ENCODE assay signal across 9 cellular contexts in the genomic region with DNA sequence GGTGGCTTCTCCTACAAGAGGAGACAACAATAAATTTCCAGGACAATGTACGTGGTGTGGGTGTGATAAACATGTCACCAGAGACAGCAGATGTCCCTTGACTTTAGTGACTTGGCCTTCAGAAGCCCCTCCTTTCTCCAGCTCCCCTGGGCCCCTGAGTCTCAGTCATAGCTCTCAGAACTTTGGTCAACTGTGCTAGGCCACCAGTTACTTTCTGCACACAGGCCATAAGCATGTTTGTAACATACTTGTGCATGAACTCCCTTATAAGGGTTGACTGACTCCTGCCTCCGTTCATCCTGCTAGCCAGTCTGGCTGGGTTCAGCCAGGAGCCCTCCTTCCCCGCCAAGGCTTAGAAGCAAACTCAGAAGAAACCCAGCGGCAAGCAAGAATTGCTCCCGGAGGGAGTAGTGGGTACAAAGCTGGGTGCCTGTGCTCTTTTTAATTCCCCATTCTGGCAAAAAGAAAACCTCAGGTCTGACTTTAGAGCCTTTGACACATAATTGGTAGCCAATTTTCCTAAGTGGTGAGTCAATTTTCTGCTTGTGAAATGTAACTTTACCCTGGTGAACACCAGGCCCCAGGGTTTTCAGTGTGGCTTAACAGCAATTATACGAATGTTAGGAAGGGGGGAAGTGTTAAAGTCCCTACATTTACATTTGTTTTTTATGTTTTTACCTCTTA. TPM values are rescaled to one million over a fixed set of nuclear protein-coding genes. Genes with fewer than 3 reads are reported as not detected.
DNase-seq lines count a peak whose midpoint lies in the region; ATAC-seq and TF ChIP-seq lines count a peak whose summit lies in the region.
"Had no signal": no experiment of that assay in that cellular context is flagged by ENCODE, and none has a peak within 500 bp of the region (broad histone marks: within the 10 kb centered on the region; RNA-seq: fewer than 3 reads in every experiment).

No MANE protein-coding gene starts in this region.

- no peak for TF ChIP-seq EP300 in upper lobe of left lung (IDR thresholded peaks at IDR 0.05)

- intact Hi-C loops in activated T-helper 2 cell treated with anti-CD3 and anti-CD28 coated beads, Interferon-gamma antibody, Interleukin-2, Interleukin-4, amounts not matched to agents 10 μg/mL and 5 μg/mL and 100 μg/mL, durations not matched to agents 14 hours and 24 hours and 36 hours (cut with micrococcal nuclease) = loop anchor here (2.0 kb wide), 1 partner anchor 54 kb away; no protein-coding TSS in a partner anchor

- no peaks in the 10 kb centered on the region for H3K9me3 Mint-ChIP-seq in activated T-helper 2 cell treated with anti-CD3 and anti-CD28 coated beads, Interferon-gamma antibody, Interleukin-2, Interleukin-4, amounts not matched to agents 10 μg/mL and 5 μg/mL and 100 μg/mL, durations not matched to agents 14 hours and 24 hours and 36 hours

- no peak for TF ChIP-seq POLR2A in upper lobe of left lung (IDR thresholded peaks at IDR 0.05)

- H3K27me3 Mint-ChIP-seq in activated T-helper 2 cell treated with anti-CD3 and anti-CD28 coated beads, Interferon-gamma antibody, Interleukin-2, Interleukin-4, amounts not matched to agents 10 μg/mL and 5 μg/mL and 100 μg/mL, durations not matched to agents 14 hours and 24 hours and 36 hours (ENCODE audit: low read depth) = peaks cover 80% of the 10 kb centered on the region

- no peak overlapping the region for H3K27ac Mint-ChIP-seq in activated T-helper 2 cell treated with anti-CD3 and anti-CD28 coated beads, Interferon-gamma antibody, Interleukin-2, Interleukin-4, amounts not matched to agents 10 μg/mL and 5 μg/mL and 100 μg/mL, durations not matched to agents 14 hours and 24 hours and 36 hours

- H3K4me1 Mint-ChIP-seq in activated T-helper 2 cell treated with anti-CD3 and anti-CD28 coated beads, Interferon-gamma antibody, Interleukin-2, Interleukin-4, amounts not matched to agents 10 μg/mL and 5 μg/mL and 100 μg/mL, durations not matched to agents 14 hours and 24 hours and 36 hours (ENCODE audit: low read depth) = no peaks in the 10 kb centered on the region

- no peaks in the 10 kb centered on the region for H3K36me3 ChIP-seq in upper lobe of left lung

- no peaks in the 10 kb centered on the region for H3K36me3 Mint-ChIP-seq in activated T-helper 2 cell treated with anti-CD3 and anti-CD28 coated beads, Interferon-gamma antibody, Interleukin-2, Interleukin-4, amounts not matched to agents 10 μg/mL and 5 μg/mL and 100 μg/mL, durations not matched to agents 14 hours and 24 hours and 36 hours (ENCODE audit: low read depth)

- TF ChIP-seq CTCF in upper lobe of left lung (IDR thresholded peaks at IDR 0.05) = no peak

- H3K4me3 ChIP-seq in upper lobe of left lung = peak overlapping the region in 1 of 4 donors; percentile 18

- ATAC-seq in GM19035 (IDR thresholded peaks at IDR 0.05; ENCODE audit: unreplicated experiment) = peak; percentile 54
- ATAC-seq in HG03039 (IDR thresholded peaks at IDR 0.05; ENCODE audit: unreplicated experiment) = peak; percentile 35
- ATAC-seq in upper lobe of left lung (ENCODE audit: low FRiP score in 2 of 2) = peak in 1 of 2 donors; percentile 25

- no peak overlapping the region for H3K4me3 Mint-ChIP-seq in activated T-helper 2 cell treated with anti-CD3 and anti-CD28 coated beads, Interferon-gamma antibody, Interleukin-2, Interleukin-4, amounts not matched to agents 10 μg/mL and 5 μg/mL and 100 μg/mL, durations not matched to agents 14 hours and 24 hours and 36 hours (ENCODE audit: low read depth)

- no peaks in the 10 kb centered on the region for H3K9me3 ChIP-seq in upper lobe of left lung

- peaks cover 5 to 23% (median 10%) of the 10 kb centered on the region in 4 donors for H3K4me1 ChIP-seq in upper lobe of left lung

- peaks cover 0 to 6% (median 1%) of the 10 kb centered on the region in 4 donors for H3K27me3 ChIP-seq in upper lobe of left lung

- peak overlapping the region; percentile 18 to 57 (median 50) for H3K27ac ChIP-seq in upper lobe of left lung

- 69 to 73% methylated on average over 6 of the region's 6 CpGs for WGBS in upper lobe of left lung, 2 donors

- DNase-seq in RPMI7951 (ENCODE audit: low read depth) (peak; percentile 23), islet precursor cell (peak; percentile 76), upper lobe of left lung (no peak), HuH-7.5 (ENCODE audit: low spot score) (no peak), glomerular visceral epithelial cell (ENCODE audit: extremely low spot score) (no peak)
- DNase-seq in activated T-helper 2 cell treated with anti-CD3 and anti-CD28 coated beads, Interferon-gamma antibody, Interleukin-2, Interleukin-4, amounts not matched to agents 10 μg/mL and 5 μg/mL and 100 μg/mL, durations not matched to agents 14 hours and 24 hours and 36 hours (ENCODE audit: low spot score) = no peak

RNA-seq across cellular contexts. Expression of gene EBF1, which starts 49.2 kb away (rescaled TPM):
- not detected in 2 replicates for total RNA-seq in RPMI7951 (2014; rRNA removed; shearing (Covaris generic))
- 10 to 100 TPM in 1 of 6 donors, 1 to 10 TPM in 5; 3.2 to 13.6 (median 5.3) TPM for total RNA-seq in upper lobe of left lung
- total RNA-seq in activated T-helper 2 cell treated with anti-CD3 and anti-CD28 coated beads, Interferon-gamma antibody, Interleukin-2, Interleukin-4, amounts not matched to agents 10 μg/mL and 5 μg/mL and 100 μg/mL, durations not matched to agents 14 hours and 24 hours and 36 hours = 0.16 TPM in 1 of 2 replicates, not detected in the other
- total RNA-seq: activated CD8-positive, alpha-beta memory T cell treated with anti-CD3 and anti-CD28 coated beads for 36 hours had no signal

Comparison
In these comparisons a context has a peak if more than half of its experiments do, and no peak if none do; other contexts are left out.
1. DNase-seq: peak in RPMI7951 (single experiment) and islet precursor cell (single experiment); none in upper lobe of left lung (0 of 2), activated T-helper 2 cell treated with anti-CD3 and anti-CD28 coated beads, Interferon-gamma antibody, Interleukin-2, Interleukin-4, amounts not matched to agents 10 μg/mL and 5 μg/mL and 100 μg/mL, durations not matched to agents 14 hours and 24 hours and 36 hours (single experiment), HuH-7.5 (single experiment) and glomerular visceral epithelial cell (single experiment).